ENCODE assay signal across 19 cellular contexts in genomic region chr5:151717390-151717789, GRCh38. TPM values are rescaled to one million over a fixed set of nuclear protein-coding genes. Genes with fewer than 3 reads are reported as not detected.
DNase-seq lines count a peak whose midpoint lies in the region; ATAC-seq and TF ChIP-seq lines count a peak whose summit lies in the region.
"Had no signal": no experiment of that assay in that cellular context is flagged by ENCODE, and none has a peak within 500 bp of the region (broad histone marks: within the 10 kb centered on the region; RNA-seq: fewer than 3 reads in every experiment).

No MANE protein-coding gene starts in this region.

- no peaks in the 10 kb centered on the region for H3K27me3 ChIP-seq in CD4-positive, CD25-positive, alpha-beta regulatory T cell (ENCODE audit: control insufficient read depth, insufficient read depth, low read length)
- H3K27me3 ChIP-seq in ascending aorta (no peaks in the 10 kb centered on the region), lower lobe of right lung (ENCODE audit: low read depth) (no peaks in the 10 kb centered on the region), MG63 (no peaks in the 10 kb centered on the region), sigmoid colon (no peaks in the 10 kb centered on the region)
- H3K27me3 ChIP-seq: body of pancreas had no signal

- intact Hi-C loops in ascending aorta (cut with DNase I) (loop anchor here (2.0 kb wide), 1 partner anchor 19 kb away; no protein-coding TSS in a partner anchor), lower lobe of right lung (cut with DNase I) (no loop called here), sigmoid colon (cut with DNase I) (no loop called here)

- WGBS in sigmoid colon, 2 donors: 64 to 70% methylated on average over 3 of the region's 3 CpGs

- TF ChIP-seq EP300 in sigmoid colon (IDR thresholded peaks at IDR 0.05): no peak

- H3K27me3 Mint-ChIP-seq in CD4-positive, CD25-positive, alpha-beta regulatory T cell: no peaks in the 10 kb centered on the region
- H3K27me3 Mint-ChIP-seq in naive thymus-derived CD8-positive, alpha-beta T cell: peaks cover 0 to 10% (median 3%) of the 10 kb centered on the region in 5 donors

- H3K4me1 Mint-ChIP-seq in CD4-positive, CD25-positive, alpha-beta regulatory T cell: peaks cover 0 to 6% (median 1%) of the 10 kb centered on the region in 4 donors
- peaks cover 0 to 22% (median 0%) of the 10 kb centered on the region in 4 donors for H3K4me1 Mint-ChIP-seq in naive thymus-derived CD8-positive, alpha-beta T cell
- H3K4me1 Mint-ChIP-seq: activated naive CD4-positive, alpha-beta T cell treated with anti-CD3 and anti-CD28 coated beads, Interleukin-2, amount 50 U/mL, for 24 hours; CD4-positive, alpha-beta memory T cell; immature natural killer cell had no signal

- peaks cover 0 to 7% (median 0%) of the 10 kb centered on the region in 7 donors for H3K9me3 Mint-ChIP-seq in CD4-positive, CD25-positive, alpha-beta regulatory T cell
- peaks cover 0 to 15% (median 3%) of the 10 kb centered on the region in 9 donors for H3K9me3 Mint-ChIP-seq in naive thymus-derived CD8-positive, alpha-beta T cell

- H3K36me3 Mint-ChIP-seq in CD4-positive, CD25-positive, alpha-beta regulatory T cell: peaks cover 4% of the 10 kb centered on the region
- peaks cover 5 to 15% (median 6%) of the 10 kb centered on the region in 3 donors for H3K36me3 Mint-ChIP-seq in naive thymus-derived CD8-positive, alpha-beta T cell

- no peaks in the 10 kb centered on the region for H3K36me3 ChIP-seq in CD4-positive, CD25-positive, alpha-beta regulatory T cell (ENCODE audit: control insufficient read depth, insufficient read depth, low read length)
- H3K36me3 ChIP-seq in ascending aorta: no peaks in the 10 kb centered on the region
- no peaks in the 10 kb centered on the region for H3K36me3 ChIP-seq in lower lobe of right lung
- no peaks in the 10 kb centered on the region for H3K36me3 ChIP-seq in MG63
- no peaks in the 10 kb centered on the region for H3K36me3 ChIP-seq in sigmoid colon

- H3K27ac Mint-ChIP-seq in CD4-positive, CD25-positive, alpha-beta regulatory T cell: peak overlapping the region in 2 of 3 donors; percentile 55 to 74
- no peak overlapping the region for H3K27ac Mint-ChIP-seq in naive thymus-derived CD8-positive, alpha-beta T cell
- H3K27ac Mint-ChIP-seq: activated naive CD4-positive, alpha-beta T cell treated with anti-CD3 and anti-CD28 coated beads, Interleukin-2, amount 50 U/mL, for 24 hours; CD4-positive, alpha-beta memory T cell; immature natural killer cell had no signal

- no peak for TF ChIP-seq POLR2A in sigmoid colon (IDR thresholded peaks at IDR 0.05)

- H3K4me3 ChIP-seq in CD4-positive, CD25-positive, alpha-beta regulatory T cell (ENCODE audit: low read depth, low read length): no peak overlapping the region
- H3K4me3 ChIP-seq in ascending aorta (no peak overlapping the region), lower lobe of right lung (no peak overlapping the region), skin epidermis (no peak overlapping the region), MG63 (no peak overlapping the region), sigmoid colon (no peak overlapping the region)
- H3K4me3 ChIP-seq: body of pancreas had no signal

- no peak overlapping the region for H3K27ac ChIP-seq in CD4-positive, CD25-positive, alpha-beta regulatory T cell (ENCODE audit: insufficient read depth, low read length, poor library complexity, severe bottlenecking)
- H3K27ac ChIP-seq in ascending aorta (peak overlapping the region; percentile 71 to 86), lower lobe of right lung (peak overlapping the region; percentile 22), skin epidermis (peak overlapping the region in 11 of 21 experiments; percentile 7 to 74 (median 47)), sigmoid colon (peak overlapping the region in 1 of 4 donors; percentile 71)
- H3K27ac ChIP-seq: body of pancreas had no signal

- ATAC-seq in CD4-positive, CD25-positive, alpha-beta regulatory T cell (ENCODE audit: low read depth in 2 of 2): no peak
- ATAC-seq in lower lobe of right lung: peak; percentile 63 to 73
- no peak for ATAC-seq in naive thymus-derived CD8-positive, alpha-beta T cell
- ATAC-seq: body of pancreas had no signal

- H3K4me1 ChIP-seq in CD4-positive, CD25-positive, alpha-beta regulatory T cell (ENCODE audit: control insufficient read depth, insufficient read depth, low read length, poor library complexity, severe bottlenecking): no peaks in the 10 kb centered on the region
- peaks cover 9 to 21% of the 10 kb centered on the region in 2 donors for H3K4me1 ChIP-seq in ascending aorta
- peaks cover 44% of the 10 kb centered on the region for H3K4me1 ChIP-seq in lower lobe of right lung
- H3K4me1 ChIP-seq in sigmoid colon: peaks cover 0 to 50% (median 18%) of the 10 kb centered on the region in 4 donors
- H3K4me1 ChIP-seq: body of pancreas had no signal

- no peak overlapping the region for H3K4me3 Mint-ChIP-seq in CD4-positive, CD25-positive, alpha-beta regulatory T cell
- no peak overlapping the region for H3K4me3 Mint-ChIP-seq in naive thymus-derived CD8-positive, alpha-beta T cell
- H3K4me3 Mint-ChIP-seq: activated naive CD4-positive, alpha-beta T cell treated with anti-CD3 and anti-CD28 coated beads, Interleukin-2, amount 50 U/mL, for 24 hours; CD4-positive, alpha-beta memory T cell; immature natural killer cell had no signal

- no peaks in the 10 kb centered on the region for H3K9me3 ChIP-seq in CD4-positive, CD25-positive, alpha-beta regulatory T cell (ENCODE audit: control insufficient read depth in 2 of 2, low read length in 2 of 2)
- H3K9me3 ChIP-seq in ascending aorta (no peaks in the 10 kb centered on the region), lower lobe of right lung (no peaks in the 10 kb centered on the region), MG63 (no peaks in the 10 kb centered on the region), sigmoid colon (no peaks in the 10 kb centered on the region)
- H3K9me3 ChIP-seq: body of pancreas had no signal

- DNase-seq in CD4-positive, CD25-positive, alpha-beta regulatory T cell: no peak
- DNase-seq in ascending aorta (ENCODE audit: low spot score in 2 of 2) (no peak), lower lobe of right lung (no peak), MG63 (no peak), NCI-H774 (lab: John Stamatoyannopoulos, UW) (no peak), sigmoid colon (no peak)
- no peak for DNase-seq in naive thymus-derived CD8-positive, alpha-beta T cell
- DNase-seq: activated CD4-positive, alpha-beta T cell treated with anti-CD3 and anti-CD28 coated beads for 1 hour; activated CD8-positive, alpha-beta memory T cell treated with anti-CD3 and anti-CD28 coated beads for 24 hours; activated T-cell treated with anti-CD3 and anti-CD28 coated beads, Interleukin-2, amount 50 U/mL, for 48 hours; body of pancreas; CD4-positive, alpha-beta memory T cell; DMS153; GF-D8; immature natural killer cell; NCI-H526 treated with DMSO at 0.1 percent for 48 hours; stimulated activated CD4-positive, alpha-beta T cell treated with anti-CD3 and anti-CD28 coated beads, Interleukin-4, amount 100 ng/mL, for 1 hour had no signal

- POLR2A ChIA-PET in naive thymus-derived CD8-positive, alpha-beta T cell (lab: Charles Lee): no interaction called here

- TF ChIP-seq CTCF in ascending aorta (IDR thresholded peaks at IDR 0.05): no peak
- TF ChIP-seq CTCF in lower lobe of right lung (IDR thresholded peaks at IDR 0.05): no peak
- no peak for TF ChIP-seq CTCF in sigmoid colon (IDR thresholded peaks at IDR 0.05)

RNA-seq across cellular contexts. Expression of gene SPARC, which starts 30.7 kb away (rescaled TPM):
- total RNA-seq in CD4-positive, CD25-positive, alpha-beta regulatory T cell: 34.6 TPM
- polyA plus RNA-seq in CD4-positive, CD25-positive, alpha-beta regulatory T cell: not detected
- total RNA-seq in ascending aorta: 935 TPM
- total RNA-seq in lower lobe of right lung: 904 TPM
- total RNA-seq in naive thymus-derived CD8-positive, alpha-beta T cell: not detected
- not detected for polyA plus RNA-seq in naive thymus-derived CD8-positive, alpha-beta T cell
- 1,117 and 1,361 TPM in 2 replicates for total RNA-seq in MG63 (2014; rRNA removed; shearing (Covaris generic); ENCODE audit: low replicate concordance)
- 100 to 1,000 TPM; 168 to 821 (median 339) TPM for total RNA-seq in sigmoid colon
- polyA plus RNA-seq in sigmoid colon: 100 to 1,000 TPM in 1 of 3 donors, 10 to 100 TPM in 2; 47.6 to 272 (median 70.9) TPM

RNA-seq across cellular contexts. Expression of gene ATOX1, which starts 41.0 kb away (rescaled TPM):
- 19.6 TPM for total RNA-seq in CD4-positive, CD25-positive, alpha-beta regulatory T cell
- 10 to 100 TPM; 70.5 to 98.3 (median 76.7) TPM for polyA plus RNA-seq in CD4-positive, CD25-positive, alpha-beta regulatory T cell
- total RNA-seq in ascending aorta (179 TPM), lower lobe of right lung (68.2 TPM), sigmoid colon (100 to 1,000 TPM in 1 of 4 donors, 10 to 100 TPM in 3; 62.0 to 130 (median 80.4) TPM)
- total RNA-seq in naive thymus-derived CD8-positive, alpha-beta T cell: 10 to 100 TPM; 26.8 to 32.7 TPM
- polyA plus RNA-seq in naive thymus-derived CD8-positive, alpha-beta T cell: 10 to 100 TPM; 50.9 to 58.7 (median 58.0) TPM
- 69.5 and 138 TPM in 2 replicates for total RNA-seq in MG63 (2014; rRNA removed; shearing (Covaris generic); ENCODE audit: low replicate concordance)
- 100 to 1,000 TPM; 157 to 205 (median 162) TPM for polyA plus RNA-seq in sigmoid colon

RNA-seq across cellular contexts. Expression of gene G3BP1, which starts 54.4 kb away (rescaled TPM):
- total RNA-seq in CD4-positive, CD25-positive, alpha-beta regulatory T cell: 108 TPM
- 100 to 1,000 TPM; 176 to 199 (median 184) TPM for polyA plus RNA-seq in CD4-positive, CD25-positive, alpha-beta regulatory T cell
- total RNA-seq in ascending aorta (138 TPM), lower lobe of right lung (148 TPM), sigmoid colon (100 to 1,000 TPM in 1 of 4 donors, 10 to 100 TPM in 3; 68.5 to 158 (median 72.2) TPM)
- total RNA-seq in naive thymus-derived CD8-positive, alpha-beta T cell: 100 to 1,000 TPM; 179 to 188 TPM
- polyA plus RNA-seq in naive thymus-derived CD8-positive, alpha-beta T cell: 100 to 1,000 TPM; 128 to 145 (median 145) TPM
- total RNA-seq in MG63 (2014; rRNA removed; shearing (Covaris generic); ENCODE audit: low replicate concordance): 187 and 352 TPM in 2 replicates
- polyA plus RNA-seq in sigmoid colon: 10 to 100 TPM; 16.8 to 41.4 (median 25.9) TPM

Comparison
In these comparisons a context has a peak if more than half of its experiments do, and no peak if none do; other contexts are left out.
1. ATAC-seq: peak in lower lobe of right lung (2 of 2); none in CD4-positive, CD25-positive, alpha-beta regulatory T cell (0 of 2) and naive thymus-derived CD8-positive, alpha-beta T cell (0 of 2).
2. H3K27ac Mint-ChIP-seq: peak in CD4-positive, CD25-positive, alpha-beta regulatory T cell (2 of 3); none in naive thymus-derived CD8-positive, alpha-beta T cell (0 of 10).
3. RNA of gene SPARC, which starts 30.7 kb away (total RNA-seq): 1,117 to 1,361 TPM in MG63, 935 TPM in ascending aorta (single experiment), 904 TPM in lower lobe of right lung (single experiment), 168 to 821 TPM in sigmoid colon and 34.6 TPM in CD4-positive, CD25-positive, alpha-beta regulatory T cell (single experiment); not detected in naive thymus-derived CD8-positive, alpha-beta T cell; every median in the first group is over 10 times any median in the second.